In the genomic region with DNA sequence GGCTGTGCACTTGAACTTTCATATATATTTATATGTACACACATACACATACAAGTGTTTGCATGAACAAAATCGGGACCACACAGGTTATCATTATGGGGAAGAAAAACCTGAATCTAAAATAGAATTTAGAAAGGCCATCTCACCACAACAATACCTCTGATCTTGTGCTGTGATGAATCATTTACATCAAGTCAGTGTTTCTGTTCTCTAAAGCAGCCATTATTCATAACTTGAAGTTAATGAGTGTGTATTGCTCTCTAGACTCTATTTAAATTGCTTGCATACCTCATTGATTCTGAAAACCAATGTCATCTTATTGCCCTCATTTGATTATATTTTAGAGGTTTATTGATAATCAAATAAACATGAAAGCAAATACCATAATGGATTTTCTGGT, we compare ENCODE assay signal across 12 cellular contexts.
A peak's percentile ranks its signal among the peaks of the same experiment; 100 is the strongest.
DNase-seq lines count a peak whose midpoint lies in the region; ATAC-seq and TF ChIP-seq lines count a peak whose summit lies in the region.
"Had no signal": no experiment of that assay in that cellular context is flagged by ENCODE, and none has a peak within 500 bp of the region (broad histone marks: within the 10 kb centered on the region; RNA-seq: fewer than 3 reads in every experiment).

No MANE protein-coding gene starts in this region.

- no peak for TF ChIP-seq CTCF in endodermal cell (conservative IDR thresholded peaks at IDR 0.05)

- H3K4me3 Mint-ChIP-seq in activated T-cell treated with anti-CD3 and anti-CD28 coated beads, Interleukin-2, amount 50 U/mL, for 4 hours: no peak overlapping the region
- no peak overlapping the region for H3K4me3 Mint-ChIP-seq in endodermal cell

- no peaks in the 10 kb centered on the region for H3K9me3 Mint-ChIP-seq in activated T-cell treated with anti-CD3 and anti-CD28 coated beads, Interleukin-2, amount 50 U/mL, for 4 hours
- H3K9me3 Mint-ChIP-seq in endodermal cell: no peaks in the 10 kb centered on the region

- H3K27me3 Mint-ChIP-seq in activated T-cell treated with anti-CD3 and anti-CD28 coated beads, Interleukin-2, amount 50 U/mL, for 4 hours (ENCODE audit: low read depth): no peaks in the 10 kb centered on the region
- H3K27me3 Mint-ChIP-seq in endodermal cell (ENCODE audit: insufficient read depth): no peaks in the 10 kb centered on the region

- no peak overlapping the region for H3K27ac ChIP-seq in endodermal cell (ENCODE audit: low read depth, low read length)
- H3K27ac ChIP-seq: vagina had no signal

- no peaks in the 10 kb centered on the region for H3K27me3 ChIP-seq in endodermal cell (ENCODE audit: control insufficient read depth, insufficient read depth, low read length, poor library complexity, severe bottlenecking)
- H3K27me3 ChIP-seq: vagina had no signal

- H3K36me3 Mint-ChIP-seq in activated T-cell treated with anti-CD3 and anti-CD28 coated beads, Interleukin-2, amount 50 U/mL, for 4 hours (ENCODE audit: insufficient read depth): no peaks in the 10 kb centered on the region
- H3K36me3 Mint-ChIP-seq in endodermal cell (ENCODE audit: low read depth): peaks cover 25% of the 10 kb centered on the region

- ATAC-seq in activated T-cell treated with anti-CD3 and anti-CD28 coated beads, Interleukin-2, amount 50 U/mL, for 4 hours: peak; percentile 87 to 92
- peak; percentile 79 for ATAC-seq in GM21717 (IDR thresholded peaks at IDR 0.05; ENCODE audit: unreplicated experiment)
- ATAC-seq in HG03196 (IDR thresholded peaks at IDR 0.05; ENCODE audit: unreplicated experiment): peak; percentile 95
- peak; percentile 86 for ATAC-seq in stimulated activated naive CD8-positive, alpha-beta T cell treated with anti-CD3 and anti-CD28 coated beads, Interleukin-15, Interleukin-2, amounts not matched to agents 100 U/mL and 50 U/mL, for 24 hours

- peaks cover 5% of the 10 kb centered on the region for H3K4me1 Mint-ChIP-seq in activated T-cell treated with anti-CD3 and anti-CD28 coated beads, Interleukin-2, amount 50 U/mL, for 4 hours (ENCODE audit: low read depth)
- H3K4me1 Mint-ChIP-seq in endodermal cell: no peaks in the 10 kb centered on the region

- WGBS in endodermal cell (ENCODE audit: insufficient coverage in 1 of 2, insufficient read length in 1 of 2), 2 experiments: 91 to 100% methylated on average over 1 of the region's 1 CpG

- DNase-seq in activated T-cell treated with anti-CD3 and anti-CD28 coated beads, Interleukin-2, amount 50 U/mL, for 4 hours: no peak
- DNase-seq in activated T-cell treated with anti-CD3 and anti-CD28 coated beads for 4 hours: no peak
- DNase-seq in stimulated activated naive CD8-positive, alpha-beta T cell treated with anti-CD3 and anti-CD28 coated beads, Interleukin-15, Interleukin-2, amounts not matched to agents 100 U/mL and 50 U/mL, for 24 hours: no peak
- no peak for DNase-seq in stimulated activated naive CD4-positive, alpha-beta T cell (lab: John Stamatoyannopoulos, UW)
- no peak for DNase-seq in endodermal cell
- no peak for DNase-seq in NCI-H748 (lab: John Stamatoyannopoulos, UW; ENCODE audit: unreplicated experiment)
- DNase-seq: activated CD8-positive, alpha-beta memory T cell treated with anti-CD3 and anti-CD28 coated beads for 24 hours; NCI-H2081; SIG-M5 had no signal

- peaks cover 38% of the 10 kb centered on the region for H3K36me3 ChIP-seq in endodermal cell (ENCODE audit: control insufficient read depth, insufficient read depth, low read length)

- H3K4me3 ChIP-seq in endodermal cell (ENCODE audit: low read length): no peak overlapping the region
- H3K4me3 ChIP-seq: vagina had no signal

- H3K9ac ChIP-seq in endodermal cell (ENCODE audit: extremely low read depth, low read length, poor library complexity, severe bottlenecking): no peak overlapping the region

- H3K27ac Mint-ChIP-seq in endodermal cell: no peak overlapping the region

- no peaks in the 10 kb centered on the region for H3K9me3 ChIP-seq in endodermal cell (ENCODE audit: control insufficient read depth, low read length)
- H3K9me3 ChIP-seq: vagina had no signal

- no peaks in the 10 kb centered on the region for H3K4me1 ChIP-seq in endodermal cell (ENCODE audit: control insufficient read depth, insufficient read depth, low read length)
- H3K4me1 ChIP-seq: vagina had no signal
